In the genomic region with DNA sequence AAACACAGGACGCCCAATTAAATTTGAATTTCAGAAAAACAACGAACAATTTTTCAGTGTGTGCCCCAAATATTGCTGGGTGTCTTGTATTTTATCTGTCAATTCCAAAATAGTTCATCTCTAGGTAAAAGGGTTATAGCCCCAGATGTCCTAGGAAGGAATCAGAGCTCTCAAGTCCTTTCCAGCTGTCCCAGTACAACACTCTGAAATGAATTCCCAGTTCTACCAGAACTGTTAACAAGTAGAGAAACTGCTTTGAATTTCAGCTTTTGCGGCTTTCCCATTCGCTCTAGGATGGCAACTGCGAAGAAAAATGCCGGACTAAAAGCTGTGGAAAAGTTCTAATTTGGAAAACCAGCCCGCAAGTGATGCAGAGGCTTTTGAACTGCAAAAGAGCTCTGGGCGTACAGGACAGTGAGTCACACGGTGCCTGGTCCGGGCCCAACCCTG, we compare ENCODE assay signal across 8 cellular contexts. TPM values are rescaled to one million over a fixed set of nuclear protein-coding genes. Genes with fewer than 3 reads are reported as not detected.
DNase-seq lines count a peak whose midpoint lies in the region; ATAC-seq and TF ChIP-seq lines count a peak whose summit lies in the region.

No MANE protein-coding gene starts in this region.

- 58 to 59% methylated on average over 10 of the region's 10 CpGs for WGBS in ectodermal cell, 2 experiments

- H3K4me3 ChIP-seq in BE2C (ENCODE audit: low read depth, low read length) (peak overlapping the region; percentile 94), MM.1S (ENCODE audit: low read length) (peak overlapping the region; percentile 99), ectodermal cell (ENCODE audit: insufficient read depth, low read depth, low read length) (peak overlapping the region; percentile 99), neural cell (ENCODE audit: low read length) (peak overlapping the region; percentile 99)

- peak overlapping the region; percentile 89; the same call in 1 of the 2 replicates for H3K4me2 ChIP-seq in MM.1S (ENCODE audit: low read depth, low read length)
- peak overlapping the region; percentile 75 for H3K4me2 ChIP-seq in neural cell (ENCODE audit: low read length)

- H2AFZ ChIP-seq in MM.1S (ENCODE audit: low read length): peak overlapping the region; percentile 99
- peak overlapping the region; percentile 62 for H2AFZ ChIP-seq in neural cell (ENCODE audit: low read depth, low read length)

- H3K9ac ChIP-seq in MM.1S (ENCODE audit: low read length) (peak overlapping the region; percentile 46; the same call in 1 of the 2 replicates), neural cell (ENCODE audit: low read length) (peak overlapping the region; percentile 54)

- no peak for TF ChIP-seq CTCF in BE2C (IDR thresholded peaks at IDR 0.05; ENCODE audit: low read depth, low read length)
- no peak for TF ChIP-seq CTCF in MM.1S (IDR thresholded peaks at IDR 0.05; ENCODE audit: low read length)
- no peak for TF ChIP-seq CTCF in neural cell (IDR thresholded peaks at IDR 0.05; ENCODE audit: poor library complexity, severe bottlenecking)
- no peak for TF ChIP-seq CTCF in foreskin keratinocyte (conservative IDR thresholded peaks at IDR 0.05)

- no peak for TF ChIP-seq EP300 in neural cell (conservative IDR thresholded peaks at IDR 0.05; ENCODE audit: poor library complexity, severe bottlenecking)

- TF ChIP-seq RAD21 in neural cell (conservative IDR thresholded peaks at IDR 0.05): no peak

- no peaks in the 10 kb centered on the region for H3K9me3 ChIP-seq in BE2C
- no peaks in the 10 kb centered on the region for H3K9me3 ChIP-seq in MM.1S (replicated peaks; ENCODE audit: insufficient read depth, low read length)
- no peaks in the 10 kb centered on the region for H3K9me3 ChIP-seq in ectodermal cell (ENCODE audit: control insufficient read depth, low read length)
- no peaks in the 10 kb centered on the region for H3K9me3 ChIP-seq in neural cell (ENCODE audit: low read length)

- H3K9me2 ChIP-seq in MM.1S (replicated peaks; ENCODE audit: insufficient read depth, low read length): no peaks in the 10 kb centered on the region
- no peaks in the 10 kb centered on the region for H3K9me2 ChIP-seq in neural cell (ENCODE audit: insufficient read depth, low read length)

- H3K36me3 ChIP-seq in BE2C: no peaks in the 10 kb centered on the region; the same call in 1 of the 2 replicates
- peaks cover 5% of the 10 kb centered on the region; the same call in 1 of the 2 replicates for H3K36me3 ChIP-seq in MM.1S (replicated peaks; ENCODE audit: insufficient read depth, low read length)
- H3K36me3 ChIP-seq in ectodermal cell (ENCODE audit: control insufficient read depth, insufficient read depth, low read length): no peaks in the 10 kb centered on the region
- H3K36me3 ChIP-seq in neural cell (ENCODE audit: insufficient read depth, low read length): no peaks in the 10 kb centered on the region

- H3K4me1 ChIP-seq in BE2C (peaks cover 9% of the 10 kb centered on the region), MM.1S (ENCODE audit: low read length) (peaks cover 22% of the 10 kb centered on the region), ectodermal cell (ENCODE audit: control insufficient read depth, insufficient read depth, low read length) (peaks cover 14% of the 10 kb centered on the region), foreskin keratinocyte (peaks cover 18% of the 10 kb centered on the region)

- H3K27me3 ChIP-seq in BE2C (no peaks in the 10 kb centered on the region), MM.1S (replicated peaks; ENCODE audit: insufficient read depth, low read length) (no peaks in the 10 kb centered on the region), ectodermal cell (ENCODE audit: control insufficient read depth, insufficient read depth, low read length, poor library complexity, severe bottlenecking) (no peaks in the 10 kb centered on the region), neural cell (ENCODE audit: insufficient read depth, low read depth, low read length) (no peaks in the 10 kb centered on the region), foreskin keratinocyte (no peaks in the 10 kb centered on the region)

- no peak overlapping the region for H3K27ac ChIP-seq in MM.1S (ENCODE audit: low read length)
- no peak overlapping the region for H3K27ac ChIP-seq in ectodermal cell (ENCODE audit: insufficient read depth, low read depth, low read length, poor library complexity, severe bottlenecking)
- peak overlapping the region; percentile 33 for H3K27ac ChIP-seq in neural cell (ENCODE audit: low read length)
- no peak overlapping the region for H3K27ac ChIP-seq in foreskin keratinocyte

- H4K20me1 ChIP-seq in MM.1S (ENCODE audit: insufficient read depth, low read length) (peaks cover 4% of the 10 kb centered on the region; the same call in 1 of the 2 replicates), neural cell (ENCODE audit: insufficient read depth) (no peaks in the 10 kb centered on the region)

- ATAC-seq in foreskin keratinocyte: no peak

- H3F3A ChIP-seq in MM.1S (ENCODE audit: insufficient read depth, low read length) (0 out of 2 replicates have a peak, but pooled peaks cover 3% of the 10 kb centered on the region), neural cell (ENCODE audit: insufficient read depth, low read length, poor library complexity, severe bottlenecking) (no peaks in the 10 kb centered on the region)

- peaks cover 44% of the 10 kb centered on the region for H3K79me2 ChIP-seq in MM.1S (ENCODE audit: low read length)
- H3K79me2 ChIP-seq in neural cell (replicated peaks; ENCODE audit: insufficient read depth, low read length): peaks cover 40% of the 10 kb centered on the region

- DNase-seq in BE2C (no peak), MM.1S (no peak), GM19238 (ENCODE audit: insufficient read length, low spot score) (no peak), NOMO-1 treated with dmso at 0.1 percent for 144 hours (lab: John Stamatoyannopoulos, UW; ENCODE audit: unreplicated experiment) (no peak), cerebellum (ENCODE audit: low spot score) (no peak), foreskin keratinocyte (no peak)

TF ChIP-seq in neural cell, 6 proteins besides CTCF, POLR2A, EP300 and RAD21:
- TF ChIP-seq SMC3 (conservative IDR thresholded peaks at IDR 0.05; ENCODE audit: poor library complexity) (no peak), EZH2 (IDR thresholded peaks at IDR 0.05; ENCODE audit: borderline replicate concordance, insufficient read depth, low read length, poor library complexity, severe bottlenecking) (no peak), TAF1 (IDR thresholded peaks at IDR 0.05; ENCODE audit: low read depth) (no peak), MXI1 (conservative IDR thresholded peaks at IDR 0.05; ENCODE audit: poor library complexity, severe bottlenecking) (no peak), POLR2AphosphoS5 (IDR thresholded peaks at IDR 0.05) (no peak)
- TF ChIP-seq, protein P1, sequence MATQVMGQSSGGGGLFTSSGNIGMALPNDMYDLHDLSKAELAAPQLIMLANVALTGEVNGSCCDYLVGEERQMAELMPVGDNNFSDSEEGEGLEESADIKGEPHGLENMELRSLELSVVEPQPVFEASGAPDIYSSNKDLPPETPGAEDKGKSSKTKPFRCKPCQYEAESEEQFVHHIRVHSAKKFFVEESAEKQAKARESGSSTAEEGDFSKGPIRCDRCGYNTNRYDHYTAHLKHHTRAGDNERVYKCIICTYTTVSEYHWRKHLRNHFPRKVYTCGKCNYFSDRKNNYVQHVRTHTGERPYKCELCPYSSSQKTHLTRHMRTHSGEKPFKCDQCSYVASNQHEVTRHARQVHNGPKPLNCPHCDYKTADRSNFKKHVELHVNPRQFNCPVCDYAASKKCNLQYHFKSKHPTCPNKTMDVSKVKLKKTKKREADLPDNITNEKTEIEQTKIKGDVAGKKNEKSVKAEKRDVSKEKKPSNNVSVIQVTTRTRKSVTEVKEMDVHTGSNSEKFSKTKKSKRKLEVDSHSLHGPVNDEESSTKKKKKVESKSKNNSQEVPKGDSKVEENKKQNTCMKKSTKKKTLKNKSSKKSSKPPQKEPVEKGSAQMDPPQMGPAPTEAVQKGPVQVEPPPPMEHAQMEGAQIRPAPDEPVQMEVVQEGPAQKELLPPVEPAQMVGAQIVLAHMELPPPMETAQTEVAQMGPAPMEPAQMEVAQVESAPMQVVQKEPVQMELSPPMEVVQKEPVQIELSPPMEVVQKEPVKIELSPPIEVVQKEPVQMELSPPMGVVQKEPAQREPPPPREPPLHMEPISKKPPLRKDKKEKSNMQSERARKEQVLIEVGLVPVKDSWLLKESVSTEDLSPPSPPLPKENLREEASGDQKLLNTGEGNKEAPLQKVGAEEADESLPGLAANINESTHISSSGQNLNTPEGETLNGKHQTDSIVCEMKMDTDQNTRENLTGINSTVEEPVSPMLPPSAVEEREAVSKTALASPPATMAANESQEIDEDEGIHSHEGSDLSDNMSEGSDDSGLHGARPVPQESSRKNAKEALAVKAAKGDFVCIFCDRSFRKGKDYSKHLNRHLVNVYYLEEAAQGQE (IDR thresholded peaks at IDR 0.05; ENCODE audit: borderline replicate concordance): no peak

RNA-seq across cellular contexts. Expression of a gene that starts 0.5 kb away (rescaled TPM):
- 59.5 TPM for polyA plus RNA-seq in BE2C (2012; ENCODE audit: insufficient read depth, insufficient read length, low read depth)
- polyA plus RNA-seq in ectodermal cell (2013, experiment 1 of 4): 60.8 TPM
- 70.4 TPM for polyA plus RNA-seq in ectodermal cell (2013, experiment 2 of 4)
- 39.9 TPM for polyA plus RNA-seq in ectodermal cell (2013, experiment 3 of 4)
- 49.6 TPM for polyA plus RNA-seq in ectodermal cell (2013, experiment 4 of 4)
- polyA plus RNA-seq in neural cell: 39.6 and 52.6 TPM in 2 replicates
- polyA minus RNA-seq in neural cell: 133 and 144 TPM in 2 replicates
- 117 TPM for total RNA-seq in cerebellum
- 39.5 and 40.8 TPM in 2 replicates for total RNA-seq in foreskin keratinocyte
- polyA plus RNA-seq in foreskin keratinocyte: 8.8 and 9.1 TPM in 2 replicates
